In genomic region chr3:134614955-134615354, GRCh38 we compare ENCODE assay signal across 33 cellular contexts. TPM values are rescaled to one million over a fixed set of nuclear protein-coding genes. Genes with fewer than 3 reads are reported as not detected.
"Had no signal": no experiment of that assay in that cellular context is flagged by ENCODE, and none has a peak within 500 bp of the region (broad histone marks: within the 10 kb centered on the region; RNA-seq: fewer than 3 reads in every experiment).

No MANE protein-coding gene starts in this region.

- H3K27me3 Mint-ChIP-seq: activated B cell treated with CpG ODN at 0.5 μM for 24 hours; activated CD8-positive, alpha-beta T cell treated with anti-CD3 and anti-CD28 coated beads for 36 hours; activated naive CD8-positive, alpha-beta T cell had no signal

- H3K27me3 ChIP-seq: brain microvascular endothelial cell, esophagus squamous epithelium had no signal

- H3K4me1 ChIP-seq: esophagus squamous epithelium had no signal

- H3K4me1 Mint-ChIP-seq: activated B cell treated with CpG ODN at 0.5 μM for 24 hours; activated T-helper 17 cell treated with anti-CD3 and anti-CD28 coated beads, Interleukin-2, amount 50 U/mL, for 72 hours; central memory CD8-positive, alpha-beta T cell had no signal

- H3K27ac ChIP-seq: brain microvascular endothelial cell, epithelial cell of prostate, esophagus squamous epithelium, WERI-Rb-1 had no signal

- H3K36me3 ChIP-seq: brain microvascular endothelial cell, esophagus squamous epithelium, WERI-Rb-1 had no signal

- H3K9me3 Mint-ChIP-seq: activated B cell treated with CpG ODN at 0.5 μM for 24 hours; activated CD8-positive, alpha-beta T cell treated with anti-CD3 and anti-CD28 coated beads for 36 hours; activated T-cell treated with anti-CD3 and anti-CD28 coated beads, Interleukin-2, amount 50 U/mL, for 4 hours; activated T-helper 17 cell treated with anti-CD3 and anti-CD28 coated beads, Interleukin-2, amount 50 U/mL, for 72 hours; central memory CD8-positive, alpha-beta T cell; T-helper 2 cell treated with Interferon-gamma antibody and Interleukin-4, amounts not matched to agents 5 μg/mL and 100 μg/mL, for 36 hours had no signal

- H3K27ac Mint-ChIP-seq: activated B cell treated with CpG ODN at 0.5 μM for 24 hours; activated CD8-positive, alpha-beta T cell treated with anti-CD3 and anti-CD28 coated beads for 36 hours; activated naive CD8-positive, alpha-beta T cell; activated T-helper 17 cell treated with anti-CD3 and anti-CD28 coated beads, Interleukin-2, amount 50 U/mL, for 72 hours; T-helper 17 cell; T-helper 2 cell treated with Interferon-gamma antibody and Interleukin-4, amounts not matched to agents 5 μg/mL and 100 μg/mL, for 36 hours had no signal

- FAIRE-seq: astrocyte, bronchial epithelial cell, endometrium, endothelial cell of umbilical vein, frontal cortex had no signal

- DNase-seq: activated B cell treated with CpG ODN at 0.5 μM for 24 hours; activated CD4-positive, alpha-beta T cell treated with anti-CD3 and anti-CD28 coated beads for 48 hours; activated CD4-positive, alpha-beta T cell treated with anti-CD3 and anti-CD28 coated beads, Interleukin-2, amount 50 U/mL, for 1 hour; activated CD4-positive, alpha-beta T cell treated with anti-CD3 and anti-CD28 coated beads, Interleukin-2, amount 50 U/mL, for 48 hours; activated CD8-positive, alpha-beta memory T cell treated with anti-CD3 and anti-CD28 coated beads for 24 hours; activated CD8-positive, alpha-beta T cell treated with anti-CD3 and anti-CD28 coated beads for 36 hours; activated effector memory CD4-positive, alpha-beta T cell treated with Interleukin-2 at 50 U/mL for 16 hours; activated gamma-delta T cell treated with Interleukin-2 at 50 U/mL for 16 hours; activated naive CD4-positive, alpha-beta T cell treated with anti-CD3 and anti-CD28 coated beads, Interleukin-2, amount 50 U/mL, for 16 hours; activated naive CD4-positive, alpha-beta T cell treated with Interleukin-2 at 50 U/mL for 16 hours; activated T-cell treated with anti-CD3 and anti-CD28 coated beads, Interleukin-2, amount 50 U/mL, for 4 hours; amniotic stem cell; anterior cingulate cortex; brain microvascular endothelial cell; cortex of kidney; dermis blood vessel endothelial cell; effector CD8-positive, alpha-beta T cell; esophagus squamous epithelium; foreskin fibroblast; T-helper 1 cell; T-helper 17 cell; T1000; WERI-Rb-1 had no signal

- H3K9me3 ChIP-seq: esophagus squamous epithelium had no signal

- H3K4me3 Mint-ChIP-seq: activated B cell treated with CpG ODN at 0.5 μM for 24 hours; activated CD8-positive, alpha-beta T cell treated with anti-CD3 and anti-CD28 coated beads for 36 hours; activated naive CD8-positive, alpha-beta T cell; activated T-cell treated with anti-CD3 and anti-CD28 coated beads, Interleukin-2, amount 50 U/mL, for 4 hours; activated T-helper 17 cell treated with anti-CD3 and anti-CD28 coated beads, Interleukin-2, amount 50 U/mL, for 72 hours; central memory CD8-positive, alpha-beta T cell; T-helper 17 cell; T-helper 2 cell treated with Interferon-gamma antibody and Interleukin-4, amounts not matched to agents 5 μg/mL and 100 μg/mL, for 36 hours had no signal

- H3K4me3 ChIP-seq: esophagus squamous epithelium had no signal

- H3K36me3 Mint-ChIP-seq: activated naive CD8-positive, alpha-beta T cell had no signal

RNA-seq across cellular contexts. Expression of gene KY, which starts 35.9 kb away (rescaled TPM):
- total RNA-seq: activated B cell treated with CpG ODN at 0.5 μM for 24 hours; activated CD8-positive, alpha-beta T cell treated with anti-CD3 and anti-CD28 coated beads for 36 hours; activated T-cell treated with anti-CD3 and anti-CD28 coated beads, Interleukin-2, amount 50 U/mL, for 4 hours; activated T-helper 17 cell treated with anti-CD3 and anti-CD28 coated beads, Interleukin-2, amount 50 U/mL, for 72 hours; bronchial epithelial cell; dermis blood vessel endothelial cell; endothelial cell of umbilical vein; T-helper 17 cell had no signal
- polyA plus RNA-seq: endothelial cell of umbilical vein had no signal
